ENCODE assay signal across 8 cellular contexts in the genomic region with DNA sequence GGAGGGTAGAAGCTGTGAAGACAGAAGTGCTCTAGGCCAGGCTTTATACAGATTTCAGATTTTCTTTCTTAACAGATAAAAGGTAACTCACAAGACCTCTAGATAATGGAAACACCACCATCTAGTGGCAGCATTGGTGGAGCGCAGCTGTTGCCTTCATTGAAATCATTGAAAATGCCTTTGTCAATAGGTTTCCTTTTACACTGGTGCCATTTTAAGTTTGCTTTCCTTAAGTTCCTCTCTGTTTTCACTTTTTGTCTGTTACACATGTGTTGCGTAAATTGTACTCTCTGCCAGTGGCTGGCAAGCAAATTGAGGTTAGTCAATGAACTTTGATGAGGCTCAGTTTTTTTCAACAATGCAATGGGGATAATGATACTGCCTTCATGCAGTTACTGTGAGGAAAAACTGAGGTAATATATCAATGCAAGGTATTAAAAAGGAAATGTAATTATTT. TPM values are rescaled to one million over a fixed set of nuclear protein-coding genes. Genes with fewer than 3 reads are reported as not detected.
DNase-seq lines count a peak whose midpoint lies in the region; ATAC-seq and TF ChIP-seq lines count a peak whose summit lies in the region.

No MANE protein-coding gene starts in this region.

- no peaks in the 10 kb centered on the region for H3K9me3 ChIP-seq in PC-3 (ENCODE audit: low read length)
- H3K9me3 ChIP-seq in esophagus squamous epithelium = peaks cover 0 to 7% (median 0%) of the 10 kb centered on the region in 3 donors

- no peaks in the 10 kb centered on the region for H3K9me2 ChIP-seq in PC-3 (replicated peaks; ENCODE audit: low read length)

- TF ChIP-seq POLR2A in esophagus squamous epithelium (IDR thresholded peaks at IDR 0.05) = no peak

- no peaks in the 10 kb centered on the region for H3K79me2 ChIP-seq in PC-3 (ENCODE audit: low read length)

- no peaks in the 10 kb centered on the region for H3K36me3 Mint-ChIP-seq in nephron (ENCODE audit: low read depth)

- H3K4me1 ChIP-seq in PC-3 (ENCODE audit: insufficient read depth, low read length) (no peaks in the 10 kb centered on the region; the same call in 1 of the 2 replicates), esophagus squamous epithelium (no peaks in the 10 kb centered on the region)

- intact Hi-C loops in PC-3 (cut with micrococcal nuclease) (loop anchor here (1.0 to 2.0 kb wide), 6 partner anchors 66 to 852 kb away; a partner anchor contains a TSS), esophagus squamous epithelium (cut with DNase I) (loop anchor here (5.0 kb wide), 1 partner anchor 676 kb away; no protein-coding TSS in a partner anchor)

- POLR2A ChIA-PET in PC-3 (lab: Charles Lee; ENCODE audit: unreplicated experiment) = no interaction called here

- CTCF ChIA-PET in PC-3 (lab: Charles Lee) = interaction anchor here (0.8 kb wide), 1 partner anchor 672 kb away, joined by 3 read pairs; no protein-coding TSS in a partner anchor

- no peak overlapping the region for H3K4me2 ChIP-seq in PC-3 (ENCODE audit: low read length)

- H2AFZ ChIP-seq in PC-3 (ENCODE audit: low read length) = peak overlapping the region; percentile 42

- ATAC-seq in GM18517 (IDR thresholded peaks at IDR 0.05; ENCODE audit: unreplicated experiment) (peak; percentile 82), PC-3 (peak; percentile 95)

- H3K27me3 ChIP-seq in PC-3 (ENCODE audit: low read length) (no peaks in the 10 kb centered on the region), esophagus squamous epithelium (no peaks in the 10 kb centered on the region)

- H3K9ac ChIP-seq in PC-3 (ENCODE audit: low read length) = no peak overlapping the region

- no peaks in the 10 kb centered on the region for H4K20me1 ChIP-seq in PC-3 (ENCODE audit: low read length)

- BruUV-seq in PC-3 (replicated peaks; lab: Mats Ljungman, UMichigan) = no TSS peak

- no peak overlapping the region for H3K27ac ChIP-seq in PC-3 (ENCODE audit: low read length)
- H3K27ac ChIP-seq in esophagus squamous epithelium = no peak overlapping the region

- no peaks in the 10 kb centered on the region for H3F3A ChIP-seq in PC-3 (ENCODE audit: low read length, unreplicated experiment)

- DNase-seq in A172 (ENCODE audit: low spot score) (peak; percentile 69), KG1 (lab: John Stamatoyannopoulos, UW) (peak; percentile 74), PC-3 (peak; percentile 97), activated T-cell treated with anti-CD3 and anti-CD28 coated beads for 24 hours (ENCODE audit: low read depth) (peak; percentile 64), esophagus squamous epithelium (lab: John Stamatoyannopoulos, UW) (no peak)
- peak; percentile 44 to 77 (median 56) for DNase-seq in stimulated activated naive CD4-positive, alpha-beta T cell (lab: John Stamatoyannopoulos, UW)

- 0 out of 2 replicates have a peak, but pooled peaks cover 3% of the 10 kb centered on the region for H3K36me3 ChIP-seq in PC-3 (ENCODE audit: low read depth, low read length)
- H3K36me3 ChIP-seq in esophagus squamous epithelium = peaks cover 0 to 8% (median 0%) of the 10 kb centered on the region in 3 donors

- H3K4me3 ChIP-seq in PC-3 (ENCODE audit: low read length) (no peak overlapping the region), esophagus squamous epithelium (no peak overlapping the region)

- TF ChIP-seq CTCF in PC-3 (conservative IDR thresholded peaks at IDR 0.05; ENCODE audit: low read depth, low read length) (peak; percentile 99), esophagus squamous epithelium (IDR thresholded peaks at IDR 0.05) (peak; percentile 84 to 94 (median 90)), nephron (IDR thresholded peaks at IDR 0.05; ENCODE audit: unreplicated experiment in 3 of 3) (peak; percentile 89 to 93 (median 91))

- H3K9me3 Mint-ChIP-seq in nephron = peaks cover 20% of the 10 kb centered on the region

- H3K27me3 Mint-ChIP-seq in nephron (ENCODE audit: low read depth) = no peaks in the 10 kb centered on the region

- peaks cover 5% of the 10 kb centered on the region for H3K4me1 Mint-ChIP-seq in nephron

- WGBS in esophagus squamous epithelium, 2 donors = 0 to 5% methylated on average over 2 of the region's 2 CpGs

- no peak overlapping the region for H3K27ac Mint-ChIP-seq in nephron

- H3K4me3 Mint-ChIP-seq in nephron = no peak overlapping the region

RNA-seq across cellular contexts. Expression of a gene that starts 31.1 kb away (rescaled TPM):
- total RNA-seq in A172 (2014; rRNA removed; shearing (Covaris generic)) = 0.09 and 0.34 TPM in 2 replicates
- total RNA-seq in PC-3 (2014; rRNA removed) = 0.15 and 0.40 TPM in 2 replicates
- 1 to 10 TPM in 3 of 4 donors, under 1 TPM in 1; 0.57 to 4.9 (median 1.1) TPM for total RNA-seq in esophagus squamous epithelium

RNA-seq across cellular contexts. Expression of a gene that starts 54.4 kb away (rescaled TPM):
- total RNA-seq in A172 (2014; rRNA removed; shearing (Covaris generic)) = 43.7 and 52.1 TPM in 2 replicates
- total RNA-seq in PC-3 (2014; rRNA removed) = 38.2 and 46.9 TPM in 2 replicates
- total RNA-seq in esophagus squamous epithelium = 10 to 100 TPM; 22.8 to 42.3 (median 36.8) TPM
